27 cellular contexts compared by ENCODE assay signal in the genomic region with DNA sequence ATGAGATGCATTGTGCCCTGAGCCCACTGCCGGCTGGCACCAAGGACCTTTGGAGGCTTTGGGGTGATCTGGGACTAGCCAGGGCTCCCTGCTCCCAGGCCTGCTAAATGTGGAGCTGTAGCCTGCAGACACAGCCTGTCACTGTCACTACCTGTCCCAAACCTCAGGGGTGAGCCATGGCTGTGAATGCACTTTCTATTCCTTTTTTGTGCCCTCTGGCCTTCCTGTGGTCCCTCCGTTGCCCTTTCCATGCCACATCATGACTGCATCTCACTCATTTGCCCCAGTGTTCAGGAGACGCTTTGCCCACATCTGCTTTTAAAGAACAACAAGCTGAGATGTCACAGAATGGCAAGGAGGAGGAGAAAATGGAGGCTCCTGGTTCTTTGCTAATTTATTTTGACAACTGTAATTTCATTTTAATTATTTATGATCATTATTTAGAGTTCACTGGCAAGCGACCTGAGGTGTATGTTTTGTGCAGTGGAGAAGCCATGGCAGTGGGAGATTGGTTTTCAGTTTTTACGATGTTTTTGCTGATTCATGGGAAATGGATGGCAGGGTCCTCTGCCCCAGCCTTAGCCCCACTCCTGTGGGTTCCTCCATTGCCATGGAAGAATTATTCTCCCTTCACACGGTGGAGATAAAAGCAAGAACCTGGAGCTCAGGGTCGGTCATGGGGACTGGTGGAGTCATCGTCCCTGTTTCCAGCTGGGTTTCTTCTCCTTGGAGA.
"Had no signal": no experiment of that assay in that cellular context is flagged by ENCODE, and none has a peak within 500 bp of the region (broad histone marks: within the 10 kb centered on the region; RNA-seq: fewer than 3 reads in every experiment).

No MANE protein-coding gene starts in this region.

- H3K4me3 ChIP-seq: adrenal gland, ascending aorta, hepatocyte, sigmoid colon, tibial artery had no signal

- H2AFZ ChIP-seq: hepatocyte had no signal

- H3K4me3 Mint-ChIP-seq: activated naive CD8-positive, alpha-beta T cell; activated T-cell treated with anti-CD3 and anti-CD28 coated beads, Interleukin-2, amount 50 U/mL, for 24 hours; activated T-helper 17 cell treated with anti-CD3 and anti-CD28 coated beads, Interleukin-2, amount 50 U/mL, for 72 hours; natural killer cell; stimulated activated naive CD8-positive, alpha-beta T cell treated with anti-CD3 and anti-CD28 coated beads, Interleukin-15, Interleukin-2, amounts not matched to agents 100 ng/mL and 50 ng/mL, for 24 hours had no signal

- ATAC-seq: activated T-helper 17 cell treated with anti-CD3 and anti-CD28 coated beads, Interleukin-2, amount 50 U/mL, for 72 hours; esophagus mucosa; left ventricle myocardium superior; natural killer cell had no signal

- H3K36me3 ChIP-seq: adrenal gland, ascending aorta, sigmoid colon, tibial artery had no signal

- H3K36me3 Mint-ChIP-seq: natural killer cell had no signal

- DNase-seq: activated CD8-positive, alpha-beta memory T cell treated with anti-CD3 and anti-CD28 coated beads for 24 hours; activated CD8-positive, alpha-beta memory T cell treated with anti-CD3 and anti-CD28 coated beads, Interleukin-2, amount 50 U/mL, for 4 hours; activated naive CD4-positive, alpha-beta T cell; activated T-cell treated with anti-CD3 and anti-CD28 coated beads, Interleukin-2, amount 50 U/mL, for 24 hours; adrenal gland; central memory CD4-positive, alpha-beta T cell; dermis blood vessel endothelial cell; effector memory CD4-positive, alpha-beta T cell; glutamatergic neuron; left ventricle myocardium superior; mammary epithelial cell; midbrain; natural killer cell; occipital lobe; sigmoid colon; stimulated activated CD4-positive, alpha-beta T cell treated with anti-CD3 and anti-CD28 coated beads, Interleukin-4, amount 100 ng/mL, for 1 hour; T-helper 1 cell; T-helper 9 cell; tibial artery had no signal

- H3K4me2 ChIP-seq: hepatocyte had no signal

- H3K27me3 ChIP-seq: adrenal gland, ascending aorta, hepatocyte, sigmoid colon, tibial artery had no signal

- H3K27ac ChIP-seq: adrenal gland, ascending aorta, hepatocyte, tibial artery had no signal

- FAIRE-seq: endothelial cell of umbilical vein, frontal cortex had no signal

- H3K27me3 Mint-ChIP-seq: activated naive CD8-positive, alpha-beta T cell; activated T-cell treated with anti-CD3 and anti-CD28 coated beads, Interleukin-2, amount 50 U/mL, for 24 hours; activated T-helper 17 cell treated with anti-CD3 and anti-CD28 coated beads, Interleukin-2, amount 50 U/mL, for 72 hours; stimulated activated naive CD8-positive, alpha-beta T cell treated with anti-CD3 and anti-CD28 coated beads, Interleukin-15, Interleukin-2, amounts not matched to agents 100 ng/mL and 50 ng/mL, for 24 hours had no signal

- H3K4me1 Mint-ChIP-seq: activated T-helper 17 cell treated with anti-CD3 and anti-CD28 coated beads, Interleukin-2, amount 50 U/mL, for 72 hours; natural killer cell had no signal

- H3K9me3 Mint-ChIP-seq: activated T-cell treated with anti-CD3 and anti-CD28 coated beads, Interleukin-2, amount 50 U/mL, for 24 hours; activated T-helper 17 cell treated with anti-CD3 and anti-CD28 coated beads, Interleukin-2, amount 50 U/mL, for 72 hours; natural killer cell; stimulated activated naive CD8-positive, alpha-beta T cell treated with anti-CD3 and anti-CD28 coated beads, Interleukin-15, Interleukin-2, amounts not matched to agents 100 ng/mL and 50 ng/mL, for 24 hours had no signal

- H3K9me3 ChIP-seq: adrenal gland, ascending aorta, sigmoid colon, tibial artery had no signal

- H3K27ac Mint-ChIP-seq: activated naive CD8-positive, alpha-beta T cell; activated T-cell treated with anti-CD3 and anti-CD28 coated beads, Interleukin-2, amount 50 U/mL, for 24 hours; activated T-helper 17 cell treated with anti-CD3 and anti-CD28 coated beads, Interleukin-2, amount 50 U/mL, for 72 hours; natural killer cell; stimulated activated naive CD8-positive, alpha-beta T cell treated with anti-CD3 and anti-CD28 coated beads, Interleukin-15, Interleukin-2, amounts not matched to agents 100 ng/mL and 50 ng/mL, for 24 hours had no signal

- H3K79me2 ChIP-seq: hepatocyte had no signal
